31 cellular contexts compared by ENCODE assay signal in genomic region chr1:66305927-66306326, GRCh38.
DNase-seq lines count a peak whose midpoint lies in the region; ATAC-seq, FAIRE-seq and TF ChIP-seq lines count a peak whose summit lies in the region.
"Had no signal": no experiment of that assay in that cellular context is flagged by ENCODE, and none has a peak within 500 bp of the region (broad histone marks: within the 10 kb centered on the region; RNA-seq: fewer than 3 reads in every experiment).

No MANE protein-coding gene starts in this region.

- 85 to 86% methylated on average over 4 of the region's 4 CpGs for WGBS in esophagus squamous epithelium, 2 donors

- FAIRE-seq in GM12892 (lab: Jason Lieb, UNC) = peak; percentile 71
- FAIRE-seq: A204.1, pancreas had no signal

- no peak overlapping the region for H3K27ac ChIP-seq in esophagus squamous epithelium
- H3K27ac ChIP-seq: adrenal gland, body of pancreas, heart left ventricle, left lung, pancreas had no signal

- H3K9me3 ChIP-seq in esophagus squamous epithelium = no peaks in the 10 kb centered on the region
- H3K9me3 ChIP-seq: adrenal gland, body of pancreas, Caco-2, heart left ventricle, left lung, pancreas had no signal

- peaks cover 0 to 19% (median 3%) of the 10 kb centered on the region in 3 donors for H3K4me1 ChIP-seq in esophagus squamous epithelium
- H3K4me1 ChIP-seq: adrenal gland, body of pancreas, Caco-2, pancreas had no signal

- no peaks in the 10 kb centered on the region for H3K36me3 ChIP-seq in esophagus squamous epithelium
- H3K36me3 ChIP-seq: adrenal gland, heart left ventricle, left lung, pancreas had no signal

- H3K4me3 ChIP-seq in esophagus squamous epithelium = no peak overlapping the region
- H3K4me3 ChIP-seq: adrenal gland, body of pancreas, heart left ventricle, left lung, pancreas had no signal

- DNase-seq in GM12892 (ENCODE audit: insufficient read length) = no peak
- no peak for DNase-seq in DMS53 treated with DMSO at 0.1 percent for 48 hours (lab: John Stamatoyannopoulos, UW; ENCODE audit: unreplicated experiment)
- no peak for DNase-seq in MV-4-11 (lab: John Stamatoyannopoulos, UW)
- no peak for DNase-seq in esophagus squamous epithelium (lab: John Stamatoyannopoulos, UW)
- no peak for DNase-seq in occipital lobe (lab: John Stamatoyannopoulos, UW)
- DNase-seq: activated CD4-positive, alpha-beta memory T cell treated with anti-CD3 and anti-CD28 coated beads for 36 hours; activated CD4-positive, alpha-beta T cell treated with anti-CD3 and anti-CD28 coated beads for 1 hour; activated CD8-positive, alpha-beta memory T cell treated with anti-CD3 and anti-CD28 coated beads, Interleukin-2, amount 50 U/mL, for 4 hours; activated naive CD4-positive, alpha-beta T cell treated with Interleukin-2 at 50 U/mL for 16 hours; adrenal gland; body of pancreas; Caco-2; DMS79 treated with DMSO at 0.1 percent for 48 hours; endodermal cell; GF-D8; H9; heart left ventricle; islet precursor cell; left lung; NCI-H1417 treated with DMSO at 0.1 percent for 48 hours; NCI-H2081 treated with DMSO at 0.1 percent for 48 hours; NCI-H226; NCI-H526 treated with DMSO at 0.1 percent for 48 hours; pancreas; SHP77; stimulated activated naive B cell treated with anti-CD40 and anti-IgM and Interleukin-4, amounts not matched to agents 10 μg/mL and 1 μg/mL and 100 μg/mL, for 72 hours had no signal

- no peaks in the 10 kb centered on the region for H3K27me3 ChIP-seq in esophagus squamous epithelium
- H3K27me3 ChIP-seq: adrenal gland, body of pancreas, heart left ventricle, left lung had no signal

- no peak for TF ChIP-seq POLR2A in GM12892 (IDR thresholded peaks at IDR 0.05; ENCODE audit: low read depth, low read length)
- TF ChIP-seq POLR2A in esophagus squamous epithelium (IDR thresholded peaks at IDR 0.05) = no peak

- TF ChIP-seq CTCF in esophagus squamous epithelium (IDR thresholded peaks at IDR 0.05) = no peak

- peak; percentile 48 for ATAC-seq in GM19035 (IDR thresholded peaks at IDR 0.05; ENCODE audit: unreplicated experiment)
- ATAC-seq in HG02678 (IDR thresholded peaks at IDR 0.05; ENCODE audit: unreplicated experiment) = peak; percentile 56
- peak; percentile 35 for ATAC-seq in HG03575 (IDR thresholded peaks at IDR 0.05; ENCODE audit: extremely low read depth, insufficient number of reproducible peaks, low FRiP score, unreplicated experiment)
- ATAC-seq: body of pancreas; heart left ventricle; left lung; Panc1; pancreas; stimulated activated naive B cell treated with anti-CD40 and anti-IgM and Interleukin-4, amounts not matched to agents 10 μg/mL and 1 μg/mL and 100 μg/mL, for 72 hours had no signal

- intact Hi-C loops in esophagus squamous epithelium (cut with DNase I) = no loop called here
